Comparison of ENCODE assay signal across 1 cellular context in genomic region chr10:59831658-59832503, GRCh38.
TF ChIP-seq lines count a peak whose summit lies in the region.

No MANE protein-coding gene starts in this region.

TF ChIP-seq in endothelial cell of umbilical vein, 7 proteins besides CTCF, POLR2A, EP300 and RAD21:
- TF ChIP-seq, protein P1, sequence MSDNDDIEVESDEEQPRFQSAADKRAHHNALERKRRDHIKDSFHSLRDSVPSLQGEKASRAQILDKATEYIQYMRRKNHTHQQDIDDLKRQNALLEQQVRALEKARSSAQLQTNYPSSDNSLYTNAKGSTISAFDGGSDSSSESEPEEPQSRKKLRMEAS (IDR thresholded peaks at IDR 0.05; ENCODE audit: insufficient read depth, insufficient read length), result no peak
- TF ChIP-seq GATA2 (IDR thresholded peaks at IDR 0.05; ENCODE audit: insufficient read depth, insufficient read length, low read depth, low read length), result no peak
- no peak for TF ChIP-seq MYC (IDR thresholded peaks at IDR 0.05; ENCODE audit: low read depth, low read length)
- TF ChIP-seq POLR2AphosphoS5 (IDR thresholded peaks at IDR 0.05; ENCODE audit: insufficient read depth, low read depth, low read length), result no peak
- TF ChIP-seq JUN (IDR thresholded peaks at IDR 0.05; ENCODE audit: borderline replicate concordance, insufficient read depth, insufficient read length, low read depth), result no peak
- no peak for TF ChIP-seq FOS (IDR thresholded peaks at IDR 0.05; ENCODE audit: borderline replicate concordance, insufficient read depth, low read length)
- TF ChIP-seq EZH2 (IDR thresholded peaks at IDR 0.05; ENCODE audit: borderline replicate concordance, low read depth, low read length, severe bottlenecking), result no peak
